1 cellular context compared by ENCODE assay signal in the genomic region with DNA sequence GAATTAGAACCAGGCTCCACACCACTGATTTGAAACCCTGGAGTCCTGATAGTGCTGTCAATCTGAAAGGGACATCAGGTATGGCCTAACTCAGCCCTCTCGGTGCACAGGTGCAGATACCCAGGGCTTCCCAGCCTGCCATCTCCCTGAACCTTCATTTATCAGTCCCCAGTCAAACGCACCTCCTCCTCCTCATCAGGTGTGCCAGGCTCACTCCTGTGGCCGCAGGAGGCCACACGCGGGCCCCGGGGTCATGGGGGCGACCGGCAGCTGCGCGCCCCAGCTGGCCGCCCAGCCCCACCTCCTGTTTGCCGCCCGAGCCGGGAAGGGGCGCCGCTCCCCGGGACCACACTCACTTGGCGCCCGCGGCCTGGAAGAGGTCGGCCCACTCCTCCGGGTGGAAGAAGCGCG.
TF ChIP-seq lines count a peak whose summit lies in the region.

No MANE protein-coding gene starts in this region.

TF ChIP-seq in K562, 482 proteins besides CTCF, POLR2A, EP300 and RAD21 (continues in another document):
- TF ChIP-seq TGIF2 (CRISPR knock-in tag; IDR thresholded peaks at IDR 0.05) = no peak
- TF ChIP-seq CBFA2T3 (IDR thresholded peaks at IDR 0.05) = peak; percentile 84
- no peak for TF ChIP-seq ZNF778 (CRISPR knock-in tag; IDR thresholded peaks at IDR 0.05)
- no peak for TF ChIP-seq RBM15 (IDR thresholded peaks at IDR 0.05; ENCODE audit: insufficient read depth, low read length)
- TF ChIP-seq SMAD3 (CRISPR knock-in tag; conservative IDR thresholded peaks at IDR 0.05) = no peak
- TF ChIP-seq, protein P1, sequence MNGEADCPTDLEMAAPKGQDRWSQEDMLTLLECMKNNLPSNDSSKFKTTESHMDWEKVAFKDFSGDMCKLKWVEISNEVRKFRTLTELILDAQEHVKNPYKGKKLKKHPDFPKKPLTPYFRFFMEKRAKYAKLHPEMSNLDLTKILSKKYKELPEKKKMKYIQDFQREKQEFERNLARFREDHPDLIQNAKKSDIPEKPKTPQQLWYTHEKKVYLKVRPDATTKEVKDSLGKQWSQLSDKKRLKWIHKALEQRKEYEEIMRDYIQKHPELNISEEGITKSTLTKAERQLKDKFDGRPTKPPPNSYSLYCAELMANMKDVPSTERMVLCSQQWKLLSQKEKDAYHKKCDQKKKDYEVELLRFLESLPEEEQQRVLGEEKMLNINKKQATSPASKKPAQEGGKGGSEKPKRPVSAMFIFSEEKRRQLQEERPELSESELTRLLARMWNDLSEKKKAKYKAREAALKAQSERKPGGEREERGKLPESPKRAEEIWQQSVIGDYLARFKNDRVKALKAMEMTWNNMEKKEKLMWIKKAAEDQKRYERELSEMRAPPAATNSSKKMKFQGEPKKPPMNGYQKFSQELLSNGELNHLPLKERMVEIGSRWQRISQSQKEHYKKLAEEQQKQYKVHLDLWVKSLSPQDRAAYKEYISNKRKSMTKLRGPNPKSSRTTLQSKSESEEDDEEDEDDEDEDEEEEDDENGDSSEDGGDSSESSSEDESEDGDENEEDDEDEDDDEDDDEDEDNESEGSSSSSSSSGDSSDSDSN (IDR thresholded peaks at IDR 0.05; ENCODE audit: borderline replicate concordance in 1 of 2, low read depth in 2 of 2, low read length in 2 of 2) = 0 out of 4 replicates have a peak, but pooled peaks of 1 of the 2 experiments have one; percentile 36
- no peak for TF ChIP-seq CSDE1 (IDR thresholded peaks at IDR 0.05)
- no peak for TF ChIP-seq FOXJ2 (tag; IDR thresholded peaks at IDR 0.05)
- no peak for TF ChIP-seq RFX5 (IDR thresholded peaks at IDR 0.05; ENCODE audit: low read depth, low read length)
- no peak for TF ChIP-seq XRCC5 (IDR thresholded peaks at IDR 0.05; ENCODE audit: low read depth, low read length)
- no peak for TF ChIP-seq ARHGAP35 (IDR thresholded peaks at IDR 0.05; ENCODE audit: partially characterized antibody)
- TF ChIP-seq ZKSCAN1 (IDR thresholded peaks at IDR 0.05; ENCODE audit: low read depth, low read length) = no peak
- peak; percentile 38 for TF ChIP-seq DACH1 (IDR thresholded peaks at IDR 0.05; ENCODE audit: partially characterized antibody)
- no peak for TF ChIP-seq SOX6 (IDR thresholded peaks at IDR 0.05)
- TF ChIP-seq ARID1B (IDR thresholded peaks at IDR 0.05) = no peak
- TF ChIP-seq, protein P2, sequence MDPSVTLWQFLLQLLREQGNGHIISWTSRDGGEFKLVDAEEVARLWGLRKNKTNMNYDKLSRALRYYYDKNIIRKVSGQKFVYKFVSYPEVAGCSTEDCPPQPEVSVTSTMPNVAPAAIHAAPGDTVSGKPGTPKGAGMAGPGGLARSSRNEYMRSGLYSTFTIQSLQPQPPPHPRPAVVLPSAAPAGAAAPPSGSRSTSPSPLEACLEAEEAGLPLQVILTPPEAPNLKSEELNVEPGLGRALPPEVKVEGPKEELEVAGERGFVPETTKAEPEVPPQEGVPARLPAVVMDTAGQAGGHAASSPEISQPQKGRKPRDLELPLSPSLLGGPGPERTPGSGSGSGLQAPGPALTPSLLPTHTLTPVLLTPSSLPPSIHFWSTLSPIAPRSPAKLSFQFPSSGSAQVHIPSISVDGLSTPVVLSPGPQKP (CRISPR knock-in tag; IDR thresholded peaks at IDR 0.05) = 0 out of 2 replicates have a peak, but pooled peaks have one; percentile 74
- peak; percentile 80 for TF ChIP-seq CBFA2T2 (conservative IDR thresholded peaks at IDR 0.05)
- 0 out of 4 replicates have a peak, but pooled peaks of 1 of the 2 experiments have one; percentile 40 for TF ChIP-seq HDAC1 (IDR thresholded peaks at IDR 0.05)
- 0 out of 2 replicates have a peak, but pooled peaks have one; percentile 36 for TF ChIP-seq SAFB (IDR thresholded peaks at IDR 0.05; ENCODE audit: borderline replicate concordance, low read depth, low read length)
- TF ChIP-seq ZC3H8 (IDR thresholded peaks at IDR 0.05) = no peak
- TF ChIP-seq, protein P3, sequence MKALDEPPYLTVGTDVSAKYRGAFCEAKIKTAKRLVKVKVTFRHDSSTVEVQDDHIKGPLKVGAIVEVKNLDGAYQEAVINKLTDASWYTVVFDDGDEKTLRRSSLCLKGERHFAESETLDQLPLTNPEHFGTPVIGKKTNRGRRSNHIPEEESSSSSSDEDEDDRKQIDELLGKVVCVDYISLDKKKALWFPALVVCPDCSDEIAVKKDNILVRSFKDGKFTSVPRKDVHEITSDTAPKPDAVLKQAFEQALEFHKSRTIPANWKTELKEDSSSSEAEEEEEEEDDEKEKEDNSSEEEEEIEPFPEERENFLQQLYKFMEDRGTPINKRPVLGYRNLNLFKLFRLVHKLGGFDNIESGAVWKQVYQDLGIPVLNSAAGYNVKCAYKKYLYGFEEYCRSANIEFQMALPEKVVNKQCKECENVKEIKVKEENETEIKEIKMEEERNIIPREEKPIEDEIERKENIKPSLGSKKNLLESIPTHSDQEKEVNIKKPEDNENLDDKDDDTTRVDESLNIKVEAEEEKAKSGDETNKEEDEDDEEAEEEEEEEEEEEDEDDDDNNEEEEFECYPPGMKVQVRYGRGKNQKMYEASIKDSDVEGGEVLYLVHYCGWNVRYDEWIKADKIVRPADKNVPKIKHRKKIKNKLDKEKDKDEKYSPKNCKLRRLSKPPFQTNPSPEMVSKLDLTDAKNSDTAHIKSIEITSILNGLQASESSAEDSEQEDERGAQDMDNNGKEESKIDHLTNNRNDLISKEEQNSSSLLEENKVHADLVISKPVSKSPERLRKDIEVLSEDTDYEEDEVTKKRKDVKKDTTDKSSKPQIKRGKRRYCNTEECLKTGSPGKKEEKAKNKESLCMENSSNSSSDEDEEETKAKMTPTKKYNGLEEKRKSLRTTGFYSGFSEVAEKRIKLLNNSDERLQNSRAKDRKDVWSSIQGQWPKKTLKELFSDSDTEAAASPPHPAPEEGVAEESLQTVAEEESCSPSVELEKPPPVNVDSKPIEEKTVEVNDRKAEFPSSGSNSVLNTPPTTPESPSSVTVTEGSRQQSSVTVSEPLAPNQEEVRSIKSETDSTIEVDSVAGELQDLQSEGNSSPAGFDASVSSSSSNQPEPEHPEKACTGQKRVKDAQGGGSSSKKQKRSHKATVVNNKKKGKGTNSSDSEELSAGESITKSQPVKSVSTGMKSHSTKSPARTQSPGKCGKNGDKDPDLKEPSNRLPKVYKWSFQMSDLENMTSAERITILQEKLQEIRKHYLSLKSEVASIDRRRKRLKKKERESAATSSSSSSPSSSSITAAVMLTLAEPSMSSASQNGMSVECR (CRISPR knock-in tag; IDR thresholded peaks at IDR 0.05) = peak; percentile 20; the same call in 1 of the 2 replicates
- TF ChIP-seq ESRRA (IDR thresholded peaks at IDR 0.05; ENCODE audit: borderline replicate concordance, low read depth) = no peak
- no peak for TF ChIP-seq MAFG (tag; conservative IDR thresholded peaks at IDR 0.05)
- TF ChIP-seq NCOR1 (IDR thresholded peaks at IDR 0.05) = peak; percentile 5; the same call in 1 of the 2 replicates
- no peak for TF ChIP-seq ZNF830 (CRISPR knock-in tag; IDR thresholded peaks at IDR 0.05)
- 0 out of 2 replicates have a peak, but pooled peaks have one; percentile 9 for TF ChIP-seq FOXK1 (CRISPR knock-in tag; IDR thresholded peaks at IDR 0.05; ENCODE audit: borderline replicate concordance)
- 0 out of 2 replicates have a peak, but pooled peaks have one; percentile 9 for TF ChIP-seq ETV5 (CRISPR knock-in tag; IDR thresholded peaks at IDR 0.05; ENCODE audit: low read depth)
- TF ChIP-seq, protein P4, sequence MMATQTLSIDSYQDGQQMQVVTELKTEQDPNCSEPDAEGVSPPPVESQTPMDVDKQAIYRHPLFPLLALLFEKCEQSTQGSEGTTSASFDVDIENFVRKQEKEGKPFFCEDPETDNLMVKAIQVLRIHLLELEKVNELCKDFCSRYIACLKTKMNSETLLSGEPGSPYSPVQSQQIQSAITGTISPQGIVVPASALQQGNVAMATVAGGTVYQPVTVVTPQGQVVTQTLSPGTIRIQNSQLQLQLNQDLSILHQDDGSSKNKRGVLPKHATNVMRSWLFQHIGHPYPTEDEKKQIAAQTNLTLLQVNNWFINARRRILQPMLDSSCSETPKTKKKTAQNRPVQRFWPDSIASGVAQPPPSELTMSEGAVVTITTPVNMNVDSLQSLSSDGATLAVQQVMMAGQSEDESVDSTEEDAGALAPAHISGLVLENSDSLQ (IDR thresholded peaks at IDR 0.05) = peak; percentile 61
- no peak for TF ChIP-seq LARP7 (IDR thresholded peaks at IDR 0.05)
- no peak for TF ChIP-seq KAT2B (IDR thresholded peaks at IDR 0.05; ENCODE audit: low read depth, low read length)
- no peak for TF ChIP-seq MECOM (CRISPR knock-in tag; IDR thresholded peaks at IDR 0.05)
- TF ChIP-seq YY1 (IDR thresholded peaks at IDR 0.05; ENCODE audit: borderline replicate concordance in 1 of 3, control insufficient read depth in 1 of 3, extremely low read depth in 1 of 3, insufficient read depth in 3 of 3, insufficient read length in 1 of 3, insufficient replicate concordance in 2 of 3, low read depth in 1 of 3, low read length in 2 of 3) = no peak
- peak; percentile 78; the same call in 1 of the 2 replicates for TF ChIP-seq ZNF282 (CRISPR knock-in tag; IDR thresholded peaks at IDR 0.05)
- TF ChIP-seq MYC (IDR thresholded peaks at IDR 0.05; ENCODE audit: low read depth, low read length) = no peak
- TF ChIP-seq MYC (CRISPR knock-in tag; IDR thresholded peaks at IDR 0.05; ENCODE audit: borderline replicate concordance, low read depth) = no peak
- TF ChIP-seq FOXP1 (CRISPR knock-in tag; IDR thresholded peaks at IDR 0.05) = peak; percentile 23
- TF ChIP-seq RUNX1 (IDR thresholded peaks at IDR 0.05; ENCODE audit: low read depth) = no peak
- no peak for TF ChIP-seq SIRT6 (IDR thresholded peaks at IDR 0.05; ENCODE audit: low read depth, low read length)
- no peak for TF ChIP-seq TCF7 (IDR thresholded peaks at IDR 0.05; ENCODE audit: borderline replicate concordance)
- TF ChIP-seq, protein P5, sequence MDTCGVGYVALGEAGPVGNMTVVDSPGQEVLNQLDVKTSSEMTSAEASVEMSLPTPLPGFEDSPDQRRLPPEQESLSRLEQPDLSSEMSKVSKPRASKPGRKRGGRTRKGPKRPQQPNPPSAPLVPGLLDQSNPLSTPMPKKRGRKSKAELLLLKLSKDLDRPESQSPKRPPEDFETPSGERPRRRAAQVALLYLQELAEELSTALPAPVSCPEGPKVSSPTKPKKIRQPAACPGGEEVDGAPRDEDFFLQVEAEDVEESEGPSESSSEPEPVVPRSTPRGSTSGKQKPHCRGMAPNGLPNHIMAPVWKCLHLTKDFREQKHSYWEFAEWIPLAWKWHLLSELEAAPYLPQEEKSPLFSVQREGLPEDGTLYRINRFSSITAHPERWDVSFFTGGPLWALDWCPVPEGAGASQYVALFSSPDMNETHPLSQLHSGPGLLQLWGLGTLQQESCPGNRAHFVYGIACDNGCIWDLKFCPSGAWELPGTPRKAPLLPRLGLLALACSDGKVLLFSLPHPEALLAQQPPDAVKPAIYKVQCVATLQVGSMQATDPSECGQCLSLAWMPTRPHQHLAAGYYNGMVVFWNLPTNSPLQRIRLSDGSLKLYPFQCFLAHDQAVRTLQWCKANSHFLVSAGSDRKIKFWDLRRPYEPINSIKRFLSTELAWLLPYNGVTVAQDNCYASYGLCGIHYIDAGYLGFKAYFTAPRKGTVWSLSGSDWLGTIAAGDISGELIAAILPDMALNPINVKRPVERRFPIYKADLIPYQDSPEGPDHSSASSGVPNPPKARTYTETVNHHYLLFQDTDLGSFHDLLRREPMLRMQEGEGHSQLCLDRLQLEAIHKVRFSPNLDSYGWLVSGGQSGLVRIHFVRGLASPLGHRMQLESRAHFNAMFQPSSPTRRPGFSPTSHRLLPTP (IDR thresholded peaks at IDR 0.05; ENCODE audit: borderline replicate concordance, extremely low read depth, insufficient read length) = no peak
- TF ChIP-seq FOXK2 (conservative IDR thresholded peaks at IDR 0.05 in 1 of 2, IDR thresholded peaks at IDR 0.05 in 1 of 2; ENCODE audit: low read depth in 2 of 2) = no peak
- no peak for TF ChIP-seq ZNF507 (tag; conservative IDR thresholded peaks at IDR 0.05)
- no peak for TF ChIP-seq CBX5 (IDR thresholded peaks at IDR 0.05; ENCODE audit: borderline replicate concordance, low read depth)
- no peak for TF ChIP-seq NR2C2 (CRISPR knock-in tag; IDR thresholded peaks at IDR 0.05)
- peak; percentile 73 for TF ChIP-seq NR2C2 (tag; IDR thresholded peaks at IDR 0.05)
- TF ChIP-seq ZNF561 (CRISPR knock-in tag; conservative IDR thresholded peaks at IDR 0.05) = no peak
- no peak for TF ChIP-seq ZKSCAN8 (CRISPR knock-in tag; IDR thresholded peaks at IDR 0.05)
- TF ChIP-seq TRIM24 (IDR thresholded peaks at IDR 0.05) = no peak; a peak in 1 of 4 replicates
- TF ChIP-seq JUN (IDR thresholded peaks at IDR 0.05; ENCODE audit: borderline replicate concordance, low read depth, low read length) = no peak
- TF ChIP-seq JUN (CRISPR knock-in tag; IDR thresholded peaks at IDR 0.05; ENCODE audit: borderline replicate concordance) = 0 out of 2 replicates have a peak, but pooled peaks have one; percentile 11
- peak; percentile 63 for TF ChIP-seq TCF3 (CRISPR knock-in tag; IDR thresholded peaks at IDR 0.05)
- TF ChIP-seq ZNF239 (CRISPR knock-in tag; IDR thresholded peaks at IDR 0.05) = no peak
- TF ChIP-seq, protein P6, sequence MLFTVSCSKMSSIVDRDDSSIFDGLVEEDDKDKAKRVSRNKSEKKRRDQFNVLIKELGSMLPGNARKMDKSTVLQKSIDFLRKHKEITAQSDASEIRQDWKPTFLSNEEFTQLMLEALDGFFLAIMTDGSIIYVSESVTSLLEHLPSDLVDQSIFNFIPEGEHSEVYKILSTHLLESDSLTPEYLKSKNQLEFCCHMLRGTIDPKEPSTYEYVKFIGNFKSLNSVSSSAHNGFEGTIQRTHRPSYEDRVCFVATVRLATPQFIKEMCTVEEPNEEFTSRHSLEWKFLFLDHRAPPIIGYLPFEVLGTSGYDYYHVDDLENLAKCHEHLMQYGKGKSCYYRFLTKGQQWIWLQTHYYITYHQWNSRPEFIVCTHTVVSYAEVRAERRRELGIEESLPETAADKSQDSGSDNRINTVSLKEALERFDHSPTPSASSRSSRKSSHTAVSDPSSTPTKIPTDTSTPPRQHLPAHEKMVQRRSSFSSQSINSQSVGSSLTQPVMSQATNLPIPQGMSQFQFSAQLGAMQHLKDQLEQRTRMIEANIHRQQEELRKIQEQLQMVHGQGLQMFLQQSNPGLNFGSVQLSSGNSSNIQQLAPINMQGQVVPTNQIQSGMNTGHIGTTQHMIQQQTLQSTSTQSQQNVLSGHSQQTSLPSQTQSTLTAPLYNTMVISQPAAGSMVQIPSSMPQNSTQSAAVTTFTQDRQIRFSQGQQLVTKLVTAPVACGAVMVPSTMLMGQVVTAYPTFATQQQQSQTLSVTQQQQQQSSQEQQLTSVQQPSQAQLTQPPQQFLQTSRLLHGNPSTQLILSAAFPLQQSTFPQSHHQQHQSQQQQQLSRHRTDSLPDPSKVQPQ (CRISPR knock-in tag; IDR thresholded peaks at IDR 0.05; ENCODE audit: borderline replicate concordance) = no peak
- TF ChIP-seq RBM22 (IDR thresholded peaks at IDR 0.05; ENCODE audit: low read depth, low read length, poor library complexity, severe bottlenecking) = no peak
- no peak for TF ChIP-seq OTX1 (CRISPR knock-in tag; IDR thresholded peaks at IDR 0.05)
- no peak for TF ChIP-seq POLR2AphosphoS2 (IDR thresholded peaks at IDR 0.05; ENCODE audit: low read length)
- no peak for TF ChIP-seq ZNF146 (CRISPR knock-in tag; IDR thresholded peaks at IDR 0.05; ENCODE audit: unreplicated experiment)
